8 cellular contexts compared by ENCODE assay signal in the genomic region with DNA sequence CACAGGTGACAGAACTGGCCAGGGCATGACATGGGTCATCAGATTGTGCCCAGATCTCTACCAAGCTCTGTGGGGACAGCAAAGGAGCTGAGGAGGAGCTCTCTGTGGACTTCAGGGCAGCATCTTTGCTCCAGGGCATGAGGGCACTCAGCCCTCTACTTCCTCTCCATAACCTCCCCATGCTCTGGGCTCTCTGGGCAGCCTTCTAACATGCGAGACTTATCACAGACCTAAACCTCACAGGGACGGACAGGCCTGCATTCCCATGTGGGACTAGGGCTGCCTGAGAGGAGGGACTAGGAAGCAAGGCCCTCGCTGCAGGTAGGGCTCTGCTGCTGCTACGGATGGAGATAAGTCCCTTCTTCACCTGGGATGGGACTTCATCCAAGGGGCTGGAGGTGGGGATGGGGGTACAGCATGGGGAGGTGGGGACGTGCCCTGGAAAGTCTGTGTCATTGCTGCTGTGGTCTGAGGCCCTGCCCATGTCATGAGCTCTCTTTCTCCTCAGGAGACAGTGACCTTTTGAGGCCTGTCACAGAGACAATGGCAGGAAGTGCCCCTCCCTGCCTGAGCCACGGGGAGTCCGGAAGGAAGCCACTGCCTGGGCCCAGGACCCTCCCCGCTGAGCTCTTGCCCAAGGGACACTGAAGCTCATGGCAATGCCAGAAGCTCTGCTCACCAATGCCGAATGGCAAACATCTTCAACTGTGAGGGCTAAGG. TPM values are rescaled to one million over a fixed set of nuclear protein-coding genes. Genes with fewer than 3 reads are reported as not detected.
DNase-seq lines count a peak whose midpoint lies in the region; ATAC-seq, FAIRE-seq and TF ChIP-seq lines count a peak whose summit lies in the region.

No MANE protein-coding gene starts in this region.

- H3K27me3 ChIP-seq in pancreas = no peaks in the 10 kb centered on the region

- peak overlapping the region; percentile 67 for H3K4me3 Mint-ChIP-seq in activated naive CD4-positive, alpha-beta T cell treated with anti-CD3 and anti-CD28 coated beads, Interleukin-2, amount 50 U/mL, for 24 hours

- TF ChIP-seq CTCF in GM13976 (IDR thresholded peaks at IDR 0.05; ENCODE audit: borderline replicate concordance, control extremely low read depth, extremely low read depth, insufficient read depth, missing control alignments) = no peak
- no peak for TF ChIP-seq CTCF in pancreas (IDR thresholded peaks at IDR 0.05)

- H3K4me3 ChIP-seq in pancreas = no peak overlapping the region

- intact Hi-C loops in pancreas (cut with DNase I) = no loop called here

- ATAC-seq in pancreas (peak in 3 of 4 donors; percentile 9 to 34 (median 26)), HG02642 (IDR thresholded peaks at IDR 0.05; ENCODE audit: poor library complexity, unreplicated experiment) (no peak), HG02852 (IDR thresholded peaks at IDR 0.05; ENCODE audit: unreplicated experiment) (no peak)

- H3K9me3 Mint-ChIP-seq in activated naive CD4-positive, alpha-beta T cell treated with anti-CD3 and anti-CD28 coated beads, Interleukin-2, amount 50 U/mL, for 24 hours = no peaks in the 10 kb centered on the region

- in situ Hi-C loops in GM13976 (cut with MboI; ENCODE audit: low sequenced_read_pairs, unreplicated experiment) = no loop called here

- no peaks in the 10 kb centered on the region for H3K4me1 ChIP-seq in pancreas

- peak overlapping the region; percentile 96 for H3K27ac Mint-ChIP-seq in activated naive CD4-positive, alpha-beta T cell treated with anti-CD3 and anti-CD28 coated beads, Interleukin-2, amount 50 U/mL, for 24 hours

- no peak for FAIRE-seq in pancreas (lab: Jason Lieb, UNC)

- H3K36me3 Mint-ChIP-seq in activated naive CD4-positive, alpha-beta T cell treated with anti-CD3 and anti-CD28 coated beads, Interleukin-2, amount 50 U/mL, for 24 hours = peaks cover 15% of the 10 kb centered on the region

- WGBS in pancreas, 2 donors = 82 to 83% methylated on average over 9 of the region's 9 CpGs

- no peaks in the 10 kb centered on the region for H3K36me3 ChIP-seq in pancreas

- DNase-seq in GM13976 (ENCODE audit: low spot score) = peak; percentile 75
- peak; percentile 30 for DNase-seq in SKM-1 treated with dmso at 0.1 percent for 144 hours (lab: John Stamatoyannopoulos, UW; ENCODE audit: unreplicated experiment)
- no peak for DNase-seq in pancreas
- DNase-seq in AG08395 (ENCODE audit: low spot score) = no peak
- no peak for DNase-seq in HK-2 (ENCODE audit: unreplicated experiment)

- peaks cover 71% of the 10 kb centered on the region for H3K4me1 Mint-ChIP-seq in activated naive CD4-positive, alpha-beta T cell treated with anti-CD3 and anti-CD28 coated beads, Interleukin-2, amount 50 U/mL, for 24 hours

- no peaks in the 10 kb centered on the region for H3K9me3 ChIP-seq in pancreas

- H3K27ac ChIP-seq in pancreas = no peak overlapping the region

- no peaks in the 10 kb centered on the region for H3K27me3 Mint-ChIP-seq in activated naive CD4-positive, alpha-beta T cell treated with anti-CD3 and anti-CD28 coated beads, Interleukin-2, amount 50 U/mL, for 24 hours

RNA-seq across cellular contexts. Expression of gene PITPNM2, which starts 44.1 kb away (rescaled TPM):
- total RNA-seq in pancreas = 1 to 10 TPM; 4.4 to 9.8 (median 5.6) TPM
- 10 to 100 TPM in 1 of 2 donors, 1 to 10 TPM in 1; 8.2 to 13.2 TPM for polyA plus RNA-seq in pancreas

Comparison
In these comparisons a context has a peak if more than half of its experiments do, and no peak if none do; other contexts are left out.
1. DNase-seq: peak in GM13976 (single experiment) and SKM-1 treated with dmso at 0.1 percent for 144 hours (single experiment); none in pancreas (0 of 6), AG08395 (single experiment) and HK-2 (single experiment).
2. ATAC-seq: peak in pancreas (3 of 4); none in HG02642 (single experiment) and HG02852 (single experiment).